11 cellular contexts compared by ENCODE assay signal in genomic region chr4:1842993-1843448, GRCh38. TPM values are rescaled to one million over a fixed set of nuclear protein-coding genes. Genes with fewer than 3 reads are reported as not detected.
DNase-seq lines count a peak whose midpoint lies in the region; ATAC-seq and TF ChIP-seq lines count a peak whose summit lies in the region.
"Had no signal": no experiment of that assay in that cellular context is flagged by ENCODE, and none has a peak within 500 bp of the region (broad histone marks: within the 10 kb centered on the region; RNA-seq: fewer than 3 reads in every experiment).

No MANE protein-coding gene starts in this region.

- H3K14ac ChIP-seq in trophoblast cell (ENCODE audit: low read length) = no peak overlapping the region

- H2BK5ac ChIP-seq in trophoblast cell (ENCODE audit: low read depth, low read length, poor library complexity) = no peak overlapping the region

- no peak overlapping the region for H3K4me2 ChIP-seq in SK-N-SH
- H3K4me2 ChIP-seq in trophoblast cell (ENCODE audit: low read length) = no peak overlapping the region

- H3K9ac ChIP-seq in SK-N-SH = no peak overlapping the region
- no peak overlapping the region for H3K9ac ChIP-seq in trophoblast cell (ENCODE audit: low read length)

- 76% methylated on average over 14 of the region's 17 CpGs for WGBS in SK-N-SH (ENCODE audit: low lambda C conversion rate)
- no CpG with 5 or more reads among the region's 17 CpGs for WGBS in trophoblast cell (ENCODE audit: extremely low coverage, insufficient coverage, insufficient read length)

- POLR2A ChIA-PET in SK-N-SH (lab: Yijun Ruan, JAX) = no interaction called here

- TF ChIP-seq EP300 in SK-N-SH (IDR thresholded peaks at IDR 0.05; ENCODE audit: borderline replicate concordance in 1 of 2, low read depth in 1 of 2, low read length in 1 of 2) = no peak

- H3K27me3 ChIP-seq in SK-N-SH (ENCODE audit: insufficient read depth) = no peaks in the 10 kb centered on the region
- H3K27me3 ChIP-seq in trophoblast cell (ENCODE audit: insufficient read depth, low read length) = no peaks in the 10 kb centered on the region
- H3K27me3 ChIP-seq: upper lobe of right lung had no signal

- CTCF ChIA-PET in SK-N-SH (lab: Yijun Ruan, JAX) = interaction anchor here (0.6 to 0.7 kb wide), 2 partner anchors 48 to 84 kb away, joined by 3 read pairs; no protein-coding TSS in a partner anchor

- H4K8ac ChIP-seq in trophoblast cell (ENCODE audit: low read depth, low read length) = no peak overlapping the region

- DNase-seq in EL = peak; percentile 93
- no peak for DNase-seq in SK-N-SH
- DNase-seq in fibroblast of peridontal ligament (ENCODE audit: extremely low read depth) = peak; percentile 85
- DNase-seq in trophoblast cell = peak; percentile 58 to 75
- no peak for DNase-seq in iPS-NIHi7 (ENCODE audit: extremely low spot score)
- no peak for DNase-seq in NAMALWA (ENCODE audit: low spot score)
- no peak for DNase-seq in NCI-H2196 treated with DMSO at 0.1 percent for 48 hours (lab: John Stamatoyannopoulos, UW; ENCODE audit: unreplicated experiment)
- DNase-seq: NCI-H2171 treated with DMSO at 0.1 percent for 48 hours, upper lobe of right lung had no signal

- no peaks in the 10 kb centered on the region for H3K9me2 ChIP-seq in SK-N-SH

- H4K12ac ChIP-seq in trophoblast cell (ENCODE audit: low read depth, low read length) = no peak overlapping the region

- H2AK5ac ChIP-seq in trophoblast cell (ENCODE audit: low read length) = no peak overlapping the region

- H3K79me2 ChIP-seq in SK-N-SH (ENCODE audit: insufficient read depth) = peaks cover 63% of the 10 kb centered on the region
- no peaks in the 10 kb centered on the region for H3K79me2 ChIP-seq in trophoblast cell (ENCODE audit: control insufficient read depth, insufficient read depth, low read length, poor library complexity)

- H4K91ac ChIP-seq in trophoblast cell (ENCODE audit: low read depth, low read length) = no peak overlapping the region

- H3K4me3 ChIP-seq in SK-N-SH (ENCODE audit: low read depth in 2 of 2, low read length in 1 of 2) = no peak overlapping the region
- H3K4me3 ChIP-seq in trophoblast cell (ENCODE audit: low read depth, low read length) = no peak overlapping the region
- H3K4me3 ChIP-seq: lung, upper lobe of right lung had no signal

- no peak overlapping the region for H3K18ac ChIP-seq in trophoblast cell (ENCODE audit: low read length)

- H3K27ac ChIP-seq in SK-N-SH (ENCODE audit: low read depth in 2 of 2, low read length in 1 of 2) (no peak overlapping the region), trophoblast cell (ENCODE audit: low read depth, low read length) (no peak overlapping the region)
- H3K27ac ChIP-seq: upper lobe of right lung had no signal

- no peak overlapping the region for H3K23ac ChIP-seq in trophoblast cell (ENCODE audit: low read length)

- no peak overlapping the region for H2BK120ac ChIP-seq in trophoblast cell (ENCODE audit: insufficient read depth, low read length, poor library complexity)

- H3F3A ChIP-seq in SK-N-SH (replicated peaks; ENCODE audit: insufficient read depth) = no peaks in the 10 kb centered on the region

- no peak overlapping the region for H2AFZ ChIP-seq in SK-N-SH (ENCODE audit: low read depth)
- no peak overlapping the region for H2AFZ ChIP-seq in trophoblast cell (ENCODE audit: insufficient read depth, low read length, poor library complexity)

- ATAC-seq in HG03442 (IDR thresholded peaks at IDR 0.05; ENCODE audit: unreplicated experiment) = no peak

- H3K4me1 ChIP-seq in SK-N-SH (ENCODE audit: control insufficient read depth in 1 of 2, insufficient read depth in 2 of 2, low read depth in 1 of 2, low read length in 1 of 2) = no peaks in the 10 kb centered on the region
- no peaks in the 10 kb centered on the region for H3K4me1 ChIP-seq in trophoblast cell (ENCODE audit: control insufficient read depth in 1 of 2, insufficient read depth in 2 of 2, low read length in 2 of 2)
- H3K4me1 ChIP-seq: upper lobe of right lung had no signal

- no peak for TF ChIP-seq RAD21 in SK-N-SH (IDR thresholded peaks at IDR 0.05; ENCODE audit: low read length)

- H3K9me3 ChIP-seq in SK-N-SH (no peaks in the 10 kb centered on the region), trophoblast cell (ENCODE audit: insufficient read depth, low read depth, low read length) (no peaks in the 10 kb centered on the region)
- H3K9me3 ChIP-seq: upper lobe of right lung had no signal

- peaks cover 8% of the 10 kb centered on the region; the same call in 1 of the 2 replicates for H4K20me1 ChIP-seq in SK-N-SH (ENCODE audit: insufficient read depth)

- H3K79me1 ChIP-seq in trophoblast cell (ENCODE audit: low read length) = no peaks in the 10 kb centered on the region

- H3K36me3 ChIP-seq in SK-N-SH (replicated peaks in 1 of 2; ENCODE audit: control insufficient read depth in 1 of 2, insufficient read depth in 2 of 2, low read length in 1 of 2) (peaks cover 31 to 39% of the 10 kb centered on the region in 2 experiments), trophoblast cell (ENCODE audit: control insufficient read depth in 1 of 2, insufficient read depth in 2 of 2, low read length in 2 of 2) (peaks cover 27 to 34% of the 10 kb centered on the region in 2 experiments)

- no peak overlapping the region for H2BK12ac ChIP-seq in trophoblast cell (ENCODE audit: low read length)

- no peak overlapping the region for H3K4ac ChIP-seq in trophoblast cell (ENCODE audit: low read depth, low read length)

- no peak for TF ChIP-seq CTCF in SK-N-SH (IDR thresholded peaks at IDR 0.05)

TF ChIP-seq in SK-N-SH, 30 proteins besides CTCF, POLR2A, EP300 and RAD21:
- TF ChIP-seq FOSL2 (IDR thresholded peaks at IDR 0.05; ENCODE audit: borderline replicate concordance, low read depth) (peak; percentile 25; the same call in 1 of the 2 replicates), USF1 (IDR thresholded peaks at IDR 0.05; ENCODE audit: borderline replicate concordance, low read depth) (no peak), NFIC (IDR thresholded peaks at IDR 0.05; ENCODE audit: borderline replicate concordance) (peak; percentile 43; the same call in 1 of the 2 replicates)
TF ChIP-seq in SK-N-SH: peak in this region for 2.

RNA-seq across cellular contexts. Expression of gene LETM1, which starts 12.9 kb away (rescaled TPM):
- polyA plus RNA-seq in SK-N-SH (2012; rRNA removed) = 25.8 and 26.7 TPM in 2 replicates
- polyA plus RNA-seq in SK-N-SH (2012; cell fraction: cytosol; rRNA removed) = 9.3 and 12.6 TPM in 2 replicates
- polyA plus RNA-seq in SK-N-SH (2012; cell fraction: nucleus; rRNA removed) = 72.8 and 106 TPM in 2 replicates
- 13.5 and 14.3 TPM in 2 replicates for polyA plus RNA-seq in trophoblast cell (2013)

RNA-seq across cellular contexts. Expression of gene NSD2, which starts 28.2 kb away (rescaled TPM):
- polyA plus RNA-seq in SK-N-SH (2012; rRNA removed) = 28.0 and 34.2 TPM in 2 replicates
- 20.4 and 23.3 TPM in 2 replicates for polyA plus RNA-seq in SK-N-SH (2012; cell fraction: cytosol; rRNA removed)
- 72.9 and 92.5 TPM in 2 replicates for polyA plus RNA-seq in SK-N-SH (2012; cell fraction: nucleus; rRNA removed)
- 29.4 and 32.1 TPM in 2 replicates for polyA plus RNA-seq in trophoblast cell (2013)

RNA-seq across cellular contexts. Expression of gene FGFR3, which starts 49.9 kb away (rescaled TPM):
- polyA plus RNA-seq in SK-N-SH (2012; rRNA removed) = 0.62 and 1.1 TPM in 2 replicates
- polyA plus RNA-seq in SK-N-SH (2012; cell fraction: cytosol; rRNA removed) = 0.37 and 0.69 TPM in 2 replicates
- polyA plus RNA-seq in SK-N-SH (2012; cell fraction: nucleus; rRNA removed) = 2.3 and 2.7 TPM in 2 replicates
- 9.7 and 9.8 TPM in 2 replicates for polyA plus RNA-seq in trophoblast cell (2013)

Comparison
In these comparisons a context has a peak if more than half of its experiments do, and no peak if none do; other contexts are left out.
1. DNase-seq: peak in EL (single experiment), fibroblast of peridontal ligament (single experiment) and trophoblast cell (2 of 2); none in SK-N-SH (single experiment), iPS-NIHi7 (single experiment), NAMALWA (single experiment) and NCI-H2196 treated with DMSO at 0.1 percent for 48 hours (single experiment).